Comparison of ENCODE assay signal across 8 cellular contexts in genomic region chr1:43206721-43207228, GRCh38. TPM values are rescaled to one million over a fixed set of nuclear protein-coding genes. Genes with fewer than 3 reads are reported as not detected.
A peak's percentile ranks its signal among the peaks of the same experiment; 100 is the strongest.
DNase-seq lines count a peak whose midpoint lies in the region; ATAC-seq and TF ChIP-seq lines count a peak whose summit lies in the region.

No MANE protein-coding gene starts in this region.

- H3K36me3 ChIP-seq in iPS DF 6.9 (ENCODE audit: control insufficient read depth, insufficient read depth, low read length) (no peaks in the 10 kb centered on the region), stomach (no peaks in the 10 kb centered on the region)

- peaks cover 12% of the 10 kb centered on the region for H3K4me1 ChIP-seq in iPS DF 6.9 (ENCODE audit: control insufficient read depth, insufficient read depth, low read length)
- H3K4me1 ChIP-seq in stomach: peaks cover 0 to 14% (median 5%) of the 10 kb centered on the region in 4 donors

- H3K27ac ChIP-seq in iPS DF 6.9 (ENCODE audit: low read length) (peak overlapping the region; percentile 39), stomach (no peak overlapping the region)

- no peak for ATAC-seq in HG02759 (IDR thresholded peaks at IDR 0.05; ENCODE audit: unreplicated experiment)

- no peak for TF ChIP-seq EP300 in stomach (IDR thresholded peaks at IDR 0.05)

- TF ChIP-seq CTCF in stomach (IDR thresholded peaks at IDR 0.05): no peak

- no peak for TF ChIP-seq POLR2A in stomach (IDR thresholded peaks at IDR 0.05)

- WGBS in iPS DF 6.9 (ENCODE audit: insufficient coverage, insufficient read length): no CpG with 5 or more reads among the region's 9 CpGs
- 21 to 28% (median 25%) methylated on average over 9 of the region's 9 CpGs for WGBS in stomach, 5 donors

- H3K27me3 ChIP-seq in iPS DF 6.9 (ENCODE audit: control insufficient read depth, insufficient read depth, low read length) (no peaks in the 10 kb centered on the region), stomach (no peaks in the 10 kb centered on the region)

- H3K9me3 ChIP-seq in iPS DF 6.9 (ENCODE audit: control insufficient read depth, insufficient read depth, low read length) (no peaks in the 10 kb centered on the region), stomach (no peaks in the 10 kb centered on the region)

- intact Hi-C loops in stomach (cut with DNase I; ENCODE audit: low total_unique reads): no loop called here

- DNase-seq in HS-27A (ENCODE audit: low read depth) (peak; percentile 99), amniotic epithelial cell (ENCODE audit: low read depth) (peak; percentile 97), iPS DF 6.9 (ENCODE audit: low read depth, low spot score) (peak; percentile 54), stromal cell of bone marrow (ENCODE audit: low read depth) (peak; percentile 42), NCI-H345 treated with DMSO at 0.1 percent for 48 hours (lab: John Stamatoyannopoulos, UW; ENCODE audit: unreplicated experiment) (no peak), NCI-H1417 treated with DMSO at 0.1 percent for 48 hours (lab: John Stamatoyannopoulos, UW) (no peak), stomach (no peak)

- H3K4me3 ChIP-seq in iPS DF 6.9 (ENCODE audit: low read length) (no peak overlapping the region), stomach (no peak overlapping the region)

RNA-seq across cellular contexts. Expression of gene CFAP57, which starts 34.6 kb away (rescaled TPM):
- 1 to 10 TPM in 1 of 5 donors, under 1 TPM in 1, not detected in 3; 0.37 to 1.4 TPM for total RNA-seq in stomach
- polyA plus RNA-seq in stomach: under 1 TPM; 0.08 to 0.15 (median 0.12) TPM

RNA-seq across cellular contexts. Expression of gene EBNA1BP2, which starts 34.7 kb away (rescaled TPM):
- 10 to 100 TPM in 4 of 5 donors, 1 to 10 TPM in 1; 4.1 to 53.3 (median 37.2) TPM for total RNA-seq in stomach
- polyA plus RNA-seq in stomach: 10 to 100 TPM; 50.4 to 58.9 (median 52.5) TPM

Comparison
In these comparisons a context has a peak if more than half of its experiments do, and no peak if none do; other contexts are left out.
1. DNase-seq: peak in HS-27A (single experiment), amniotic epithelial cell (single experiment), iPS DF 6.9 (single experiment) and stromal cell of bone marrow (single experiment); none in NCI-H345 treated with DMSO at 0.1 percent for 48 hours (single experiment), NCI-H1417 treated with DMSO at 0.1 percent for 48 hours (single experiment) and stomach (single experiment).